Comparison of ENCODE assay signal across 10 cellular contexts in genomic region chr9:66992450-66992849, GRCh38. TPM values are rescaled to one million over a fixed set of nuclear protein-coding genes. Genes with fewer than 3 reads are reported as not detected.
"Had no signal": no experiment of that assay in that cellular context is flagged by ENCODE, and none has a peak within 500 bp of the region (broad histone marks: within the 10 kb centered on the region; RNA-seq: fewer than 3 reads in every experiment).

Gene SPATA31A3, minus strand, starts transcription at chr9:66992550. Its CDS starts 29 bp downstream, at chr9:66992521.

RNA-seq across cellular contexts. Expression of gene SPATA31A3, which starts in this region (rescaled TPM):
- total RNA-seq: OCI-LY7, PC-3, PC-9, Peyer's patch, Right ventricle myocardium inferior, Right ventricle myocardium superior, RPMI7951, SJSA1, SK-MEL-5 had no signal
- polyA plus RNA-seq: SK-N-SH had no signal
